In the genomic region with DNA sequence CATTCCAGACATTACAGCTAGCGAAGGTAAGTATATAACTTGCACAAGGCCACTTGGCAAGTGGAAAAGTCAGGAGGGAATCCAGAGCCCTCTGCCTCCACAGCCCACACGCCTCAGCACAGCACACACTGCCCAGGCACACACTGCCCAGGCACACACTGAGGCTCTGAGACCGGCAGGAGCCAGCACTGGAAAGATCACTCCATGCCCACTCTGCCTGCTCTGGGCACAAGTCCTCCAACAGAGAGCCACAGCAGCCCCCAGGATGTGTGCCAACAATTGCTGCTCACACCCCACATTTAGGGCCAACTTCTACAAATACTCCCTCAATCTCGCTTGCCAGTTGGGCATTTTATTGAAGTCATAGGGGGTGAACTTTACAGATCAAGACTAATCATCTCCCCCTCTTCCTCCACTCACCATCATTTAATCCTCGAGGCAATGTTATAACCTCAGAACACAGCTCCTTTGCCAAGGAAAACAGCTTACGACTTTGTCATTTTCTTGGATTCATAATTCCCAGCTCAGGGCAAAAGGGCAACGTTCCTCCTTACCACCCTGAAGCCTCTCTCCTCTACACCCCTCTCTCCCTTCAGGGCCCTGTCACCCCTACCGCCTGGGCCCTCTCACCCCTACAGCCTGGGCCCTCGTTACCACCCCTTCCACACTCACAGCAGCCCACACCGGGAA, we compare ENCODE assay signal across 16 cellular contexts. TPM values are rescaled to one million over a fixed set of nuclear protein-coding genes. Genes with fewer than 3 reads are reported as not detected.
DNase-seq lines count a peak whose midpoint lies in the region; ATAC-seq and TF ChIP-seq lines count a peak whose summit lies in the region.
"Had no signal": no experiment of that assay in that cellular context is flagged by ENCODE, and none has a peak within 500 bp of the region (broad histone marks: within the 10 kb centered on the region; RNA-seq: fewer than 3 reads in every experiment).

No MANE protein-coding gene starts in this region.

- H3K36me3 ChIP-seq in SK-N-SH (replicated peaks in 1 of 2; ENCODE audit: control insufficient read depth in 1 of 2, insufficient read depth in 2 of 2, low read length in 1 of 2) (no peaks in the 10 kb centered on the region), trophoblast cell (ENCODE audit: control insufficient read depth in 1 of 2, insufficient read depth in 2 of 2, low read length in 2 of 2) (no peaks in the 10 kb centered on the region)
- H3K36me3 ChIP-seq: vagina had no signal

- ATAC-seq in HG03025 (IDR thresholded peaks at IDR 0.05; ENCODE audit: low FRiP score, unreplicated experiment) = no peak
- ATAC-seq in HG02798 (IDR thresholded peaks at IDR 0.05; ENCODE audit: poor library complexity, unreplicated experiment) = no peak

- H3K4me2 ChIP-seq in SK-N-SH = peak overlapping the region; percentile 52; the same call in 1 of the 2 replicates
- H3K4me2 ChIP-seq in trophoblast cell (ENCODE audit: low read length) = no peak overlapping the region

- TF ChIP-seq RAD21 in SK-N-SH (IDR thresholded peaks at IDR 0.05; ENCODE audit: low read length) = no peak

- peak overlapping the region; percentile 54 for H4K8ac ChIP-seq in trophoblast cell (ENCODE audit: low read depth, low read length)

- no peak overlapping the region for H4K12ac ChIP-seq in trophoblast cell (ENCODE audit: low read depth, low read length)

- H3K14ac ChIP-seq in trophoblast cell (ENCODE audit: low read length) = peak overlapping the region; percentile 98

- peak overlapping the region; percentile 97 for H4K91ac ChIP-seq in trophoblast cell (ENCODE audit: low read depth, low read length)

- H4K20me1 ChIP-seq in SK-N-SH (ENCODE audit: insufficient read depth) = no peaks in the 10 kb centered on the region

- H3K4me1 ChIP-seq in SK-N-SH (ENCODE audit: control insufficient read depth in 1 of 2, insufficient read depth in 2 of 2, low read depth in 1 of 2, low read length in 1 of 2) = peaks cover 4 to 16% of the 10 kb centered on the region in 2 experiments
- H3K4me1 ChIP-seq in trophoblast cell (ENCODE audit: control insufficient read depth in 1 of 2, insufficient read depth in 2 of 2, low read length in 2 of 2) = peaks cover 12 to 15% of the 10 kb centered on the region in 2 experiments
- H3K4me1 ChIP-seq: vagina had no signal

- peaks cover 29% of the 10 kb centered on the region for H3F3A ChIP-seq in SK-N-SH (replicated peaks; ENCODE audit: insufficient read depth)

- no peaks in the 10 kb centered on the region for H3K9me2 ChIP-seq in SK-N-SH

- no peak; a peak in 1 of 4 replicates for TF ChIP-seq EP300 in SK-N-SH (IDR thresholded peaks at IDR 0.05; ENCODE audit: borderline replicate concordance in 1 of 2, low read depth in 1 of 2, low read length in 1 of 2)

- H3K79me2 ChIP-seq in SK-N-SH (ENCODE audit: insufficient read depth) = no peaks in the 10 kb centered on the region
- H3K79me2 ChIP-seq in trophoblast cell (ENCODE audit: control insufficient read depth, insufficient read depth, low read length, poor library complexity) = peaks cover 1% of the 10 kb centered on the region

- POLR2A ChIA-PET in SK-N-SH (lab: Yijun Ruan, JAX) = no interaction called here

- H3K4me3 ChIP-seq in SK-N-SH (ENCODE audit: low read depth in 2 of 2, low read length in 1 of 2) = no peak overlapping the region
- no peak overlapping the region for H3K4me3 ChIP-seq in fibroblast of mammary gland (ENCODE audit: control insufficient read depth, low read depth, low read length)
- H3K4me3 ChIP-seq in trophoblast cell (ENCODE audit: low read depth, low read length) = no peak overlapping the region
- H3K4me3 ChIP-seq: vagina had no signal

- DNase-seq in Daoy (ENCODE audit: low read depth) (peak; percentile 69), SK-N-SH (no peak), fibroblast of mammary gland (ENCODE audit: low read depth) (peak; percentile 37), trophoblast cell (no peak), NCI-H1048 (lab: John Stamatoyannopoulos, UW) (no peak), NCI-H1417 (lab: John Stamatoyannopoulos, UW) (no peak)
- DNase-seq: activated CD4-positive, alpha-beta T cell treated with anti-CD3 and anti-CD28 coated beads for 4 hours; activated naive CD4-positive, alpha-beta T cell; MM.1S; NCI-H2081; NCI-H510A treated with DMSO at 0.1 percent for 48 hours; stimulated activated naive CD4-positive, alpha-beta T cell treated with Interleukin-2 at 50 U/mL for 16 hours; T-helper 9 cell had no signal

- H3K4ac ChIP-seq in trophoblast cell (ENCODE audit: low read depth, low read length) = peak overlapping the region; percentile 53

- peaks cover 46% of the 10 kb centered on the region for H3K79me1 ChIP-seq in trophoblast cell (ENCODE audit: low read length)

- TF ChIP-seq CTCF in SK-N-SH (IDR thresholded peaks at IDR 0.05) (no peak), fibroblast of mammary gland (conservative IDR thresholded peaks at IDR 0.05; ENCODE audit: control insufficient read depth, insufficient read depth, low read depth, low read length) (no peak)

- H3K23ac ChIP-seq in trophoblast cell (ENCODE audit: low read length) = no peak overlapping the region

- H2BK12ac ChIP-seq in trophoblast cell (ENCODE audit: low read length) = peak overlapping the region; percentile 100

- H3K27ac ChIP-seq in SK-N-SH (ENCODE audit: low read depth in 2 of 2, low read length in 1 of 2) = peak overlapping the region in 1 of 2 experiments; percentile 69; a peak in 2 of 4 replicates
- H3K27ac ChIP-seq in trophoblast cell (ENCODE audit: low read depth, low read length) = no peak overlapping the region
- H3K27ac ChIP-seq: vagina had no signal

- H3K9ac ChIP-seq in SK-N-SH = 0 out of 2 replicates have a peak overlapping the region, but pooled peaks have one; percentile 3
- H3K9ac ChIP-seq in trophoblast cell (ENCODE audit: low read length) = no peak overlapping the region

- H3K9me3 ChIP-seq in SK-N-SH (no peaks in the 10 kb centered on the region), trophoblast cell (ENCODE audit: insufficient read depth, low read depth, low read length) (no peaks in the 10 kb centered on the region)
- H3K9me3 ChIP-seq: vagina had no signal

- H3K18ac ChIP-seq in trophoblast cell (ENCODE audit: low read length) = peak overlapping the region; percentile 96

- CTCF ChIA-PET in SK-N-SH (lab: Yijun Ruan, JAX) = interaction anchor here (1.0 to 1.5 kb wide), 3 partner anchors 11 to 104 kb away, joined by 3 to 4 read pairs (median 3); no protein-coding TSS in a partner anchor

- H2AFZ ChIP-seq in SK-N-SH (ENCODE audit: low read depth) (no peak overlapping the region), trophoblast cell (ENCODE audit: insufficient read depth, low read length, poor library complexity) (peak overlapping the region; percentile 69)

- WGBS in SK-N-SH (ENCODE audit: low lambda C conversion rate) = 60% methylated on average over 8 of the region's 10 CpGs
- WGBS in trophoblast cell (ENCODE audit: extremely low coverage, insufficient coverage, insufficient read length) = no CpG with 5 or more reads among the region's 10 CpGs

- peak overlapping the region; percentile 100 for H2AK5ac ChIP-seq in trophoblast cell (ENCODE audit: low read length)

- H2BK5ac ChIP-seq in trophoblast cell (ENCODE audit: low read depth, low read length, poor library complexity) = peak overlapping the region; percentile 71

- peak overlapping the region; percentile 95 for H2BK120ac ChIP-seq in trophoblast cell (ENCODE audit: insufficient read depth, low read length, poor library complexity)

- H3K27me3 ChIP-seq in SK-N-SH (ENCODE audit: insufficient read depth) (no peaks in the 10 kb centered on the region), trophoblast cell (ENCODE audit: insufficient read depth, low read length) (no peaks in the 10 kb centered on the region)
- H3K27me3 ChIP-seq: vagina had no signal

TF ChIP-seq in SK-N-SH, 30 proteins besides CTCF, POLR2A, EP300 and RAD21 (continues in another document):
- TF ChIP-seq, protein P1, sequence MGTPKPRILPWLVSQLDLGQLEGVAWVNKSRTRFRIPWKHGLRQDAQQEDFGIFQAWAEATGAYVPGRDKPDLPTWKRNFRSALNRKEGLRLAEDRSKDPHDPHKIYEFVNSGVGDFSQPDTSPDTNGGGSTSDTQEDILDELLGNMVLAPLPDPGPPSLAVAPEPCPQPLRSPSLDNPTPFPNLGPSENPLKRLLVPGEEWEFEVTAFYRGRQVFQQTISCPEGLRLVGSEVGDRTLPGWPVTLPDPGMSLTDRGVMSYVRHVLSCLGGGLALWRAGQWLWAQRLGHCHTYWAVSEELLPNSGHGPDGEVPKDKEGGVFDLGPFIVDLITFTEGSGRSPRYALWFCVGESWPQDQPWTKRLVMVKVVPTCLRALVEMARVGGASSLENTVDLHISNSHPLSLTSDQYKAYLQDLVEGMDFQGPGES (IDR thresholded peaks at IDR 0.05; ENCODE audit: low read depth, low read length) = no peak
- TF ChIP-seq EZH2phosphoT487 (IDR thresholded peaks at IDR 0.05; ENCODE audit: borderline replicate concordance, low read depth) (no peak), TCF12 (IDR thresholded peaks at IDR 0.05) (peak; percentile 37; the same call in 1 of the 2 replicates), MXI1 (IDR thresholded peaks at IDR 0.05; ENCODE audit: low read depth, low read length) (no peak), ELF1 (IDR thresholded peaks at IDR 0.05) (no peak), CHD2 (IDR thresholded peaks at IDR 0.05; ENCODE audit: low read length, partially characterized antibody) (no peak), NRF1 (IDR thresholded peaks at IDR 0.05; ENCODE audit: low read depth, low read length) (no peak)

RNA-seq across cellular contexts. Expression of a gene that starts 53.0 kb away (rescaled TPM):
- total RNA-seq in Daoy (2014; rRNA removed; shearing (Covaris generic)) = 1,551 and 1,952 TPM in 2 replicates
- 1,371 and 1,764 TPM in 2 replicates for polyA plus RNA-seq in SK-N-SH (2012; rRNA removed)
- 1,590 and 2,049 TPM in 2 replicates for polyA plus RNA-seq in SK-N-SH (2012; cell fraction: cytosol; rRNA removed)
- 2,523 and 2,991 TPM in 2 replicates for polyA plus RNA-seq in SK-N-SH (2012; cell fraction: nucleus; rRNA removed)
- polyA plus RNA-seq in trophoblast cell (2013) = 3,520 and 3,660 TPM in 2 replicates

Comparison
In these comparisons a context has a peak if more than half of its experiments do, and no peak if none do; other contexts are left out.
1. DNase-seq: peak in Daoy (single experiment) and fibroblast of mammary gland (single experiment); none in SK-N-SH (single experiment), trophoblast cell (0 of 2), NCI-H1048 (single experiment) and NCI-H1417 (0 of 3).